In the genomic region with DNA sequence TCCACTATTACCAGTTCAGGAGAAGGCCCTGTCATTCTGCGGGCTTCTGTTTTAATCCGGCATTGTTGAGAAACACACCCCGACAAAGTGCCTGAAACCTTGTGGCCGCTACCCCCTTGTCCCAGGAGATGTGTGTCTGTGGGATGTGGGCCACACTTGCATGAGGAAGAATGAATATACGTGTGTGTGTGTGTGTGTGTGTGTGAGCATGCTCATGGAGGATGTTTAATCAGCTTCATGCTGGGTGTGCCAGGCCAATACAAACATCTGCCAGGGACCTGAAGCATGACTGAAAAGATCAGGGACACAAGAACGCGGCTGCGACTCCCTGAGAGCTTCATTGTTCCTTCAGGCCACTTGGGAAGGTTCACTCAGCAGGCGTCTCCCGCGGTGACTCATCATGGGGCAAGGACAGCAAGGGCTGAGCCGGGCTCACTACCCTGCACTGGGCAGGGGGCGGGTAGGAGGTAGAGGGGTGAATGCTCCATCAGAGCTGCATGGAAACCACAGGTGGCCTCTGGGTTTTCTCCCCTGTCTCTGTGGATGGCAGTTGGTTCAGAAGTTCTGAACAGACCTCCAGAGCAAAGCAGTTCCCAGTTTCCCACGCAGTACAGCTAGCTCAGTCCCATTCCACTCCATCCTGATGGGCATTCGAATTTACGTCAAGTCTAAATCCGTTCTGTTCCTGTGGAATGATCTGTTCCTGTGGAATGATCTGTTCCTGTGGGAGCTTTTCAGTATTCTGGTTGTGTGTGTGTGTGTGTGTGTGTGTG, we compare ENCODE assay signal across 9 cellular contexts. TPM values are rescaled to one million over a fixed set of nuclear protein-coding genes. Genes with fewer than 3 reads are reported as not detected.
A peak's percentile ranks its signal among the peaks of the same experiment; 100 is the strongest.
DNase-seq lines count a peak whose midpoint lies in the region; ATAC-seq, FAIRE-seq and TF ChIP-seq lines count a peak whose summit lies in the region.
"Had no signal": no experiment of that assay in that cellular context is flagged by ENCODE, and none has a peak within 500 bp of the region (broad histone marks: within the 10 kb centered on the region; RNA-seq: fewer than 3 reads in every experiment).

No MANE protein-coding gene starts in this region.

- no peak overlapping the region for H3K56ac ChIP-seq in H1 (replicated peaks; ENCODE audit: insufficient read length, low read depth, low read length)

- peak overlapping the region; percentile 100 for H2BK12ac ChIP-seq in H1 (ENCODE audit: low read depth, low read length)

- peak overlapping the region; percentile 81 for H3K27ac ChIP-seq in OCI-LY7 (ENCODE audit: low read depth, low read length, poor library complexity, severe bottlenecking)
- no peak overlapping the region; the same call in 1 of the 2 replicates for H3K27ac ChIP-seq in H1 (ENCODE audit: low read depth, low read length)
- H3K27ac ChIP-seq in uterus, result peak overlapping the region; percentile 94 to 97
- no peak overlapping the region for H3K27ac ChIP-seq in CD8-positive, alpha-beta T cell (ENCODE audit: low read depth, low read length)
- H3K27ac ChIP-seq: KMS-11 had no signal

- H3K4me2 ChIP-seq in OCI-LY7 (ENCODE audit: low read length) (peak overlapping the region; percentile 61), H1 (ENCODE audit: insufficient read depth in 1 of 2, low read depth in 2 of 2, low read length in 2 of 2) (peak overlapping the region; percentile 3 to 13; a peak in 1 of 4 replicates)
- H3K4me2 ChIP-seq: KMS-11 had no signal

- peaks cover 91% of the 10 kb centered on the region for H3K4me1 Mint-ChIP-seq in HFFc6 (ENCODE audit: low read depth)
- H3K4me1 Mint-ChIP-seq in CD8-positive, alpha-beta T cell (ENCODE audit: low read depth), result peaks cover 33% of the 10 kb centered on the region

- TF ChIP-seq POLR2A in H1 (IDR thresholded peaks at IDR 0.05; ENCODE audit: control extremely low read depth in 1 of 2, low read depth in 2 of 2, low read length in 2 of 2) (no peak), uterus (IDR thresholded peaks at IDR 0.05) (peak in 1 of 2 donors; percentile 44)

- H3K9me2 ChIP-seq in OCI-LY7 (ENCODE audit: insufficient read depth, low read length), result no peaks in the 10 kb centered on the region

- peak overlapping the region; percentile 91; the same call in 1 of the 2 replicates for H2BK5ac ChIP-seq in H1 (ENCODE audit: low read depth, low read length)

- no peak overlapping the region for H3K14ac ChIP-seq in H1 (ENCODE audit: insufficient read length)

- FAIRE-seq in H1 (lab: Jason Lieb, UNC), result no peak

- WGBS in H1 (ENCODE audit: extremely low coverage in 1 of 2, insufficient coverage in 1 of 2, insufficient read length in 1 of 2, insufficient replicate concordance in 2 of 2, low coverage in 1 of 2, low lambda C conversion rate in 2 of 2, missing lambda C conversion rate in 1 of 2), 2 experiments, result 60% methylated on average over 16 of the region's 17 CpGs; no CpG with 5 or more reads in 1 of the 2 experiments

- no peak overlapping the region for H4K5ac ChIP-seq in H1 (ENCODE audit: insufficient read length, low read depth, low read length)

- H4K8ac ChIP-seq in H1 (ENCODE audit: extremely low read depth, insufficient read depth, low read length), result no peak overlapping the region

- H3K36me3 ChIP-seq in BJ (ENCODE audit: control insufficient read depth, insufficient read depth, low read length) (no peaks in the 10 kb centered on the region), OCI-LY7 (ENCODE audit: insufficient read depth, low read length) (no peaks in the 10 kb centered on the region), H1 (ENCODE audit: control insufficient read depth in 2 of 4, insufficient read depth in 4 of 4, low read length in 3 of 4) (no peaks in the 10 kb centered on the region), uterus (no peaks in the 10 kb centered on the region)
- no peaks in the 10 kb centered on the region for H3K36me3 ChIP-seq in CD8-positive, alpha-beta T cell (ENCODE audit: insufficient read depth, low read length)

- CTCF ChIA-PET in BJ (lab: Yijun Ruan, JAX) (interaction anchor here (1.0 to 7.3 kb wide), 8 partner anchors 14 to 81 kb away, joined by 3 to 62 read pairs (median 6); no protein-coding TSS in a partner anchor), OCI-LY7 (lab: Charles Lee; ENCODE audit: unreplicated experiment) (interaction anchor here (3.1 kb wide), 1 partner anchor 13 kb away, joined by 15 read pairs; no protein-coding TSS in a partner anchor), H1 (lab: Charles Lee; ENCODE audit: partially characterized antibody) (interaction anchor here (0.7 to 29.0 kb wide), 6 partner anchors 8 to 278 kb away, joined by 3 to 809 read pairs (median 41); no protein-coding TSS in a partner anchor)
- CTCF ChIA-PET in CD8-positive, alpha-beta T cell (lab: Charles Lee), result interaction anchor here (0.9 to 1.6 kb wide), 2 partner anchors 15 to 75 kb away, joined by 4 to 5 read pairs; no protein-coding TSS in a partner anchor

- H3K27me3 ChIP-seq in BJ (ENCODE audit: control insufficient read depth, insufficient read depth, low read length) (no peaks in the 10 kb centered on the region), H1 (replicated peaks in 1 of 4; ENCODE audit: control insufficient read depth in 3 of 4, extremely low read depth in 1 of 4, insufficient read depth in 3 of 4, low read length in 3 of 4) (no peaks in the 10 kb centered on the region), uterus (no peaks in the 10 kb centered on the region)
- H3K27me3 ChIP-seq in CD8-positive, alpha-beta T cell (ENCODE audit: insufficient read depth, low read length), result no peaks in the 10 kb centered on the region

- H2BK15ac ChIP-seq in H1 (ENCODE audit: low read length), result peak overlapping the region; percentile 99; the same call in 1 of the 2 replicates

- H3K23ac ChIP-seq in H1 (ENCODE audit: insufficient read length), result no peak overlapping the region

- no peaks in the 10 kb centered on the region; the same call in 1 of the 2 replicates for H3K23me2 ChIP-seq in H1 (ENCODE audit: low read depth, low read length)

- peak overlapping the region; percentile 99 for H3K27ac Mint-ChIP-seq in HFFc6
- no peak overlapping the region for H3K27ac Mint-ChIP-seq in CD8-positive, alpha-beta T cell

- H3K4me3 ChIP-seq in BJ (ENCODE audit: low read depth, low read length) (no peak overlapping the region), OCI-LY7 (ENCODE audit: low read depth, low read length, poor library complexity, severe bottlenecking) (peak overlapping the region; percentile 6), H1 (ENCODE audit: extremely low read depth in 1 of 4, insufficient read depth in 2 of 4, low read depth in 3 of 4, low read length in 4 of 4) (no peak overlapping the region), uterus (no peak overlapping the region)
- no peak overlapping the region for H3K4me3 ChIP-seq in CD8-positive, alpha-beta T cell (ENCODE audit: low read depth, low read length)

- peak overlapping the region; percentile 91 for H3K18ac ChIP-seq in H1 (ENCODE audit: extremely low read depth, low read length)

- H3K4ac ChIP-seq in H1 (replicated peaks; ENCODE audit: insufficient read length, low read depth, low read length), result no peak overlapping the region

- peak overlapping the region; percentile 30 for H2BK120ac ChIP-seq in H1 (replicated peaks; ENCODE audit: low read depth, low read length)

- POLR2A ChIA-PET in BJ (lab: Charles Lee), result interaction anchor here (0.5 to 3.7 kb wide), 10 partner anchors 9 to 69 kb away, joined by 4 to 38 read pairs (median 4); a partner anchor contains a TSS
- POLR2A ChIA-PET in OCI-LY7 (lab: Charles Lee), result interaction anchor here (0.6 to 11.1 kb wide), 9 partner anchors 8 to 110 kb away, joined by 3 to 199 read pairs (median 6); a partner anchor contains a TSS
- POLR2A ChIA-PET in H1 (lab: Charles Lee; ENCODE audit: partially characterized antibody), result interaction anchor here (0.6 to 29.8 kb wide), 8 partner anchors 17 to 190 kb away, joined by 3 to 1569 read pairs (median 3); a partner anchor contains a TSS
- POLR2A ChIA-PET in CD8-positive, alpha-beta T cell (lab: Charles Lee), result interaction anchor here (1.0 to 2.4 kb wide), 4 partner anchors 8 to 20 kb away, joined by 3 to 8 read pairs (median 4); no protein-coding TSS in a partner anchor

- DNase-seq in BJ (ENCODE audit: low read depth) (peak; percentile 89), HFFc6 (peak; percentile 98), OCI-LY7 (ENCODE audit: low spot score) (peak; percentile 64), H1 (ENCODE audit: low read depth in 1 of 2, low spot score in 2 of 2) (peak in 1 of 2 experiments; percentile 64), mucosa of gallbladder (ENCODE audit: low spot score) (peak; percentile 92), uterus (peak in 1 of 2 donors; percentile 87)
- no peak for DNase-seq in CD8-positive, alpha-beta T cell

- TF ChIP-seq CTCF in BJ (IDR thresholded peaks at IDR 0.05; ENCODE audit: insufficient read depth, low read depth, low read length) (no peak), HFFc6 (IDR thresholded peaks at IDR 0.05) (no peak), OCI-LY7 (conservative IDR thresholded peaks at IDR 0.05; ENCODE audit: low read length) (no peak), H1 (IDR thresholded peaks at IDR 0.05; ENCODE audit: control extremely low read depth in 1 of 3, insufficient read depth in 1 of 3, low read depth in 1 of 3, low read length in 3 of 3) (no peak), uterus (IDR thresholded peaks at IDR 0.05) (peak in 1 of 4 experiments; percentile 27)
- TF ChIP-seq CTCF in CD8-positive, alpha-beta T cell (IDR thresholded peaks at IDR 0.05), result no peak

- no TSS peak for BruUV-seq in OCI-LY7 (replicated peaks; lab: Mats Ljungman, UMichigan)

- no peak for ATAC-seq in CD8-positive, alpha-beta T cell
- ATAC-seq in GM18867 (IDR thresholded peaks at IDR 0.05; ENCODE audit: unreplicated experiment), result no peak

- no peak for TF ChIP-seq EP300 in H1 (IDR thresholded peaks at IDR 0.05; ENCODE audit: borderline replicate concordance in 1 of 2, low read depth in 2 of 2, low read length in 2 of 2)

- intact Hi-C loops in OCI-LY7 (cut with micrococcal nuclease; ENCODE audit: unreplicated experiment) (no loop called here), uterus (cut with DNase I; ENCODE audit: low total_unique reads) (no loop called here)
- intact Hi-C loops in CD8-positive, alpha-beta T cell (cut with DNase I, micrococcal nuclease), result no loop called here

- H3K9me3 Mint-ChIP-seq in HFFc6, result no peaks in the 10 kb centered on the region
- no peaks in the 10 kb centered on the region for H3K9me3 Mint-ChIP-seq in CD8-positive, alpha-beta T cell

- peaks cover 17% of the 10 kb centered on the region for H3K27me3 Mint-ChIP-seq in HFFc6 (ENCODE audit: insufficient read depth)
- no peaks in the 10 kb centered on the region for H3K27me3 Mint-ChIP-seq in CD8-positive, alpha-beta T cell (ENCODE audit: low read depth)

- peaks cover 20% of the 10 kb centered on the region; the same call in 1 of the 2 replicates for H3K79me2 ChIP-seq in OCI-LY7 (ENCODE audit: insufficient read depth, low read depth, low read length)
- H3K79me2 ChIP-seq in H1 (ENCODE audit: control insufficient read depth in 1 of 2, insufficient read depth in 2 of 2, low read length in 2 of 2), result peaks cover 0 to 8% of the 10 kb centered on the region in 2 experiments; a peak in 1 of 4 replicates

- H3K36me3 Mint-ChIP-seq in HFFc6 (ENCODE audit: low read depth), result no peaks in the 10 kb centered on the region
- no peaks in the 10 kb centered on the region for H3K36me3 Mint-ChIP-seq in CD8-positive, alpha-beta T cell

- no peaks in the 10 kb centered on the region; the same call in 1 of the 2 replicates for H3K79me1 ChIP-seq in H1 (ENCODE audit: low read depth, low read length)

- no peaks in the 10 kb centered on the region for H3K9me3 ChIP-seq in OCI-LY7 (ENCODE audit: low read length)
- H3K9me3 ChIP-seq in H1 (ENCODE audit: insufficient read depth in 2 of 2, low read depth in 1 of 2, low read length in 1 of 2), result no peaks in the 10 kb centered on the region
- H3K9me3 ChIP-seq in uterus, result no peaks in the 10 kb centered on the region
- no peaks in the 10 kb centered on the region for H3K9me3 ChIP-seq in CD8-positive, alpha-beta T cell (ENCODE audit: low read length)

- peak overlapping the region; percentile 81 for H3K4me3 Mint-ChIP-seq in HFFc6
- no peak overlapping the region for H3K4me3 Mint-ChIP-seq in CD8-positive, alpha-beta T cell

- peak overlapping the region; percentile 98 for H2BK20ac ChIP-seq in H1 (ENCODE audit: low read length)

- peak overlapping the region; percentile 95 for H2AK5ac ChIP-seq in H1 (ENCODE audit: low read depth, low read length)

- H2AFZ ChIP-seq in OCI-LY7 (ENCODE audit: low read length) (peak overlapping the region; percentile 73; the same call in 1 of the 2 replicates), H1 (ENCODE audit: low read length) (no peak overlapping the region)

- peak overlapping the region; percentile 30 for H4K91ac ChIP-seq in H1 (replicated peaks; ENCODE audit: insufficient read length, low read length)

- no peak for TF ChIP-seq RAD21 in H1 (IDR thresholded peaks at IDR 0.05 in 1 of 2, conservative IDR thresholded peaks at IDR 0.05 in 1 of 2; ENCODE audit: low read depth in 2 of 2, low read length in 2 of 2)

- H3K4me1 ChIP-seq in OCI-LY7 (ENCODE audit: insufficient read depth, low read length, poor library complexity, severe bottlenecking) (peaks cover 96% of the 10 kb centered on the region), H1 (replicated peaks in 1 of 4; ENCODE audit: control insufficient read depth in 3 of 4, insufficient read depth in 4 of 4, low read length in 3 of 4) (peaks cover 39 to 63% (median 50%) of the 10 kb centered on the region in 4 experiments), uterus (peaks cover 62 to 75% of the 10 kb centered on the region in 2 donors)
- peaks cover 26% of the 10 kb centered on the region for H3K4me1 ChIP-seq in CD8-positive, alpha-beta T cell (ENCODE audit: insufficient read depth, low read length)

- H4K20me1 ChIP-seq in OCI-LY7 (ENCODE audit: insufficient read depth, low read length) (no peaks in the 10 kb centered on the region), H1 (replicated peaks in 1 of 2; ENCODE audit: control insufficient read depth in 1 of 2, insufficient read depth in 2 of 2, low read length in 2 of 2) (no peaks in the 10 kb centered on the region)

- peak overlapping the region in 2 of 4 experiments; percentile 38 to 45; a peak in 4 of 7 replicates for H3K9ac ChIP-seq in H1 (replicated peaks in 1 of 4; ENCODE audit: extremely low read depth in 1 of 4, low read depth in 3 of 4, low read length in 3 of 4)
- H3K9ac ChIP-seq: KMS-11 had no signal

RNA-seq across cellular contexts. Expression of a gene that starts 7.0 kb away (rescaled TPM):
- polyA plus RNA-seq in BJ (2011; rRNA removed), result 924 and 1,611 TPM in 2 replicates
- 12,707 and 21,303 TPM in 2 replicates for polyA minus RNA-seq in BJ (2011; rRNA and poly(A)+ RNA removed)
- total RNA-seq in HFFc6 (2021; fragmentation: NEBNext Ultra II Directional; extraction: Animal tissue kit (Norgen Biotek cat#: 25700)), result 1,000 to 10,000 TPM; 3,136 to 4,087 (median 3,570) TPM
- total RNA-seq in OCI-LY7 (2014; rRNA removed; shearing (Covaris generic)), result 3,446 and 3,598 TPM in 2 replicates
- total RNA-seq in OCI-LY7 (2022), result 5,974 and 7,097 TPM in 2 replicates
- total RNA-seq in H1 (2021; fragmentation: NEBNext Ultra II Directional; extraction: Animal tissue kit (Norgen Biotek cat#: 25700)), result 911 and 984 TPM in 2 replicates
- 115 and 138 TPM in 2 replicates for polyA plus RNA-seq in H1 (2011; rRNA removed)
- polyA plus RNA-seq in H1 (2011; cell fraction: cytosol; rRNA removed), result 212 TPM
- polyA plus RNA-seq in H1 (2011; cell fraction: nucleus; rRNA removed), result 619 TPM
- polyA plus RNA-seq in H1 (2012, experiment 1 of 2), result 175 to 282 TPM (median 222 TPM) in 4 replicates
- polyA plus RNA-seq in H1 (2012, experiment 2 of 2), result 15.8 TPM
- polyA plus RNA-seq in H1 (2013, experiment 1 of 2), result 300 TPM
- 230 TPM for polyA plus RNA-seq in H1 (2013, experiment 2 of 2)
- 1,379 and 1,792 TPM in 2 replicates for polyA minus RNA-seq in H1 (2011; rRNA and poly(A)+ RNA removed)
- polyA minus RNA-seq in H1 (2011; cell fraction: cytosol; rRNA and poly(A)+ RNA removed), result 1,548 TPM
- 4,417 TPM for polyA minus RNA-seq in H1 (2011; cell fraction: nucleus; rRNA and poly(A)+ RNA removed)
- 9,267 TPM for total RNA-seq in mucosa of gallbladder
- over 10,000 TPM in 3 of 4 donors, 1,000 to 10,000 TPM in 1; 6,732 to 19,335 (median 13,886) TPM for total RNA-seq in uterus
- over 10,000 TPM; 25,886 to 26,729 TPM for total RNA-seq in CD8-positive, alpha-beta T cell

RNA-seq across cellular contexts. Expression of a gene that starts 33.1 kb away (rescaled TPM):
- polyA plus RNA-seq in BJ (2011; rRNA removed) (81.7 and 134 TPM in 2 replicates), H1 (2011; rRNA removed) (77.7 and 111 TPM in 2 replicates)
- polyA minus RNA-seq in BJ (2011; rRNA and poly(A)+ RNA removed), result 73.5 and 101 TPM in 2 replicates
- 100 to 1,000 TPM; 120 to 137 (median 126) TPM for total RNA-seq in HFFc6 (2021; fragmentation: NEBNext Ultra II Directional; extraction: Animal tissue kit (Norgen Biotek cat#: 25700))
- total RNA-seq in OCI-LY7 (2014; rRNA removed; shearing (Covaris generic)), result 43.2 and 56.8 TPM in 2 replicates
- total RNA-seq in OCI-LY7 (2022) (62.9 and 70.0 TPM in 2 replicates), mucosa of gallbladder (90.1 TPM), uterus (100 to 1,000 TPM in 1 of 4 donors, 10 to 100 TPM in 3; 28.8 to 101 (median 70.1) TPM)
- total RNA-seq in H1 (2021; fragmentation: NEBNext Ultra II Directional; extraction: Animal tissue kit (Norgen Biotek cat#: 25700)), result 59.4 and 59.8 TPM in 2 replicates
- polyA plus RNA-seq in H1 (2011; cell fraction: cytosol; rRNA removed), result 81.5 TPM
- 125 TPM for polyA plus RNA-seq in H1 (2011; cell fraction: nucleus; rRNA removed)
- polyA plus RNA-seq in H1 (2012, experiment 1 of 2), result 25.2 to 54.4 TPM (median 48.4 TPM) in 4 replicates
- 47.9 TPM for polyA plus RNA-seq in H1 (2012, experiment 2 of 2)
- 44.5 TPM for polyA plus RNA-seq in H1 (2013, experiment 1 of 2)
- polyA plus RNA-seq in H1 (2013, experiment 2 of 2), result 50.1 TPM
- polyA minus RNA-seq in H1 (2011; rRNA and poly(A)+ RNA removed), result 40.4 and 48.7 TPM in 2 replicates
- polyA minus RNA-seq in H1 (2011; cell fraction: cytosol; rRNA and poly(A)+ RNA removed), result 40.9 TPM
- 32.2 TPM for polyA minus RNA-seq in H1 (2011; cell fraction: nucleus; rRNA and poly(A)+ RNA removed)
- total RNA-seq in CD8-positive, alpha-beta T cell, result 10 to 100 TPM; 55.8 to 60.4 TPM

Comparison
In these comparisons a context has a peak if more than half of its experiments do, and no peak if none do; other contexts are left out.
1. DNase-seq: peak in BJ (single experiment), HFFc6 (single experiment), OCI-LY7 (single experiment) and mucosa of gallbladder (single experiment); none in CD8-positive, alpha-beta T cell (0 of 7).
2. H3K27ac ChIP-seq: peak in OCI-LY7 (single experiment) and uterus (2 of 2); none in H1 (single experiment) and CD8-positive, alpha-beta T cell (single experiment).